8 cellular contexts compared by ENCODE assay signal in genomic region chr16:3861808-3862451, GRCh38.
DNase-seq lines count a peak whose midpoint lies in the region; ATAC-seq lines count a peak whose summit lies in the region.

No MANE protein-coding gene starts in this region.

- no peaks in the 10 kb centered on the region for H3K9me3 ChIP-seq in BLaER1

- H4K20me1 ChIP-seq in BLaER1, result peaks cover 100% of the 10 kb centered on the region

- no peaks in the 10 kb centered on the region for H3K27me3 ChIP-seq in BLaER1

- peak overlapping the region; percentile 48 for H3K9ac ChIP-seq in BLaER1

- peaks cover 23% of the 10 kb centered on the region for H3K36me3 ChIP-seq in BLaER1

- peak overlapping the region; percentile 28; the same call in 1 of the 2 replicates for H3K27ac ChIP-seq in BLaER1

- DNase-seq in HCEC 1CT, result peak; percentile 50
- DNase-seq in UCSD-AML1 (lab: John Stamatoyannopoulos, UW; ENCODE audit: unreplicated experiment), result peak; percentile 51
- DNase-seq in kidney tubule cell (ENCODE audit: low spot score), result peak; percentile 57
- no peak for DNase-seq in AG20443 (ENCODE audit: low spot score)
- no peak for DNase-seq in germinal center (ENCODE audit: low spot score)
- no peak for DNase-seq in activated CD4-positive, alpha-beta T cell treated with anti-CD3 and anti-CD28 coated beads for 4 hours

- 0 out of 2 replicates have a peak overlapping the region, but pooled peaks have one; percentile 8 for H3K4me3 ChIP-seq in BLaER1

- peaks cover 98% of the 10 kb centered on the region for H3K4me1 ChIP-seq in BLaER1

- no peak for ATAC-seq in HG03442 (IDR thresholded peaks at IDR 0.05; ENCODE audit: unreplicated experiment)

- peak overlapping the region; percentile 81 for H3K4me2 ChIP-seq in BLaER1

Comparison
In these comparisons a context has a peak if more than half of its experiments do, and no peak if none do; other contexts are left out.
1. DNase-seq: peak in HCEC 1CT (single experiment), UCSD-AML1 (single experiment) and kidney tubule cell (single experiment); none in AG20443 (single experiment), germinal center (single experiment) and activated CD4-positive, alpha-beta T cell treated with anti-CD3 and anti-CD28 coated beads for 4 hours (0 of 2).